Comparison of ENCODE assay signal across 8 cellular contexts in the genomic region with DNA sequence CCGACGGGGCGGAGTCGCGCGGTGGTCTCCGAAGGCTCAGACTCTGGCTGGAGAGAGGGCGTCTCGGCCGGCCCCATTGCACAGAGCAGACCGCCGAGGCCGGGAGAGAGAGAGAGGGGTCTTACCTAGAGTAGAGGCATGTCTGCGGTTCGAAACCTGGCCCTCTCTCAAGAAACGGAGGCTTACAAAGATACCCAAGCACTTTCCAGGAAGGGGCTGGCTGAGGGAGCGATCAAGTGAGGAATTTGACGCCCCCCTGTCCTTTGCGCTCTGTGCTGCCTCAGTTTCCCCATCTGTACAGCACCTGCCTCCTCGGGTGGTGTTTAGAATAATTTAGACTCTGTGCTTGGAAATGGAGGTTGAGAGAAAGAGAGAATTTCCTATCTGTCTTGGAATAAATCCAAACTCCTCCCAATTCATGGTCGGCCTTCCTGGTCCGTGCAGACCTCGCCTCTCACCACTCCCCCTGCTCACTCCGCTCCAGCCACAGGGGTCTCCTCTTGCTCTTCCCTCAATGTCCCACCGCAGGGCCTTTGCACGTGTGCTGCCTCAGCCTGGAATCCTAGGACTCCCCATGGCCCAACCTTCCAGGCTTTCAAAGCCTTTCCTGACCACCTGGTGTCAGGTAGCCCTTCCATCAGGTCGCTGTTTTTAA. TPM values are rescaled to one million over a fixed set of nuclear protein-coding genes. Genes with fewer than 3 reads are reported as not detected.
DNase-seq lines count a peak whose midpoint lies in the region; ATAC-seq and TF ChIP-seq lines count a peak whose summit lies in the region.

No MANE protein-coding gene starts in this region.

- no peaks in the 10 kb centered on the region for H3K9me3 ChIP-seq in BE2C

- no peaks in the 10 kb centered on the region for H3K36me3 Mint-ChIP-seq in HFFc6 (ENCODE audit: low read depth)
- no peaks in the 10 kb centered on the region for H3K36me3 Mint-ChIP-seq in activated T-helper 17 cell treated with anti-CD3 and anti-CD28 coated beads, Interleukin-2, amount 50 U/mL, for 72 hours (ENCODE audit: low read depth)
- no peaks in the 10 kb centered on the region for H3K36me3 Mint-ChIP-seq in immature natural killer cell

- no peaks in the 10 kb centered on the region for H3K36me3 ChIP-seq in BE2C

- H3K27me3 Mint-ChIP-seq in HFFc6 (ENCODE audit: insufficient read depth) (no peaks in the 10 kb centered on the region; the same call in 1 of the 2 replicates), immature natural killer cell (ENCODE audit: low read depth in 3 of 3) (peaks cover 6 to 9% (median 8%) of the 10 kb centered on the region in 3 donors)
- H3K27me3 Mint-ChIP-seq in activated T-helper 17 cell treated with anti-CD3 and anti-CD28 coated beads, Interleukin-2, amount 50 U/mL, for 72 hours: no peaks in the 10 kb centered on the region

- no peak for DNase-seq in BE2C
- no peak for DNase-seq in HFFc6
- no peak for DNase-seq in immature natural killer cell
- no peak for DNase-seq in substantia nigra (lab: John Stamatoyannopoulos, UW)
- no peak for DNase-seq in central memory CD4-positive, alpha-beta T cell

- ATAC-seq in activated T-helper 17 cell treated with anti-CD3 and anti-CD28 coated beads, Interleukin-2, amount 50 U/mL, for 72 hours (replicated peaks): no peak
- ATAC-seq in GM19452 (IDR thresholded peaks at IDR 0.05; ENCODE audit: unreplicated experiment) (no peak), HG03095 (IDR thresholded peaks at IDR 0.05; ENCODE audit: unreplicated experiment) (no peak)

- peak overlapping the region; percentile 94 for H3K4me3 Mint-ChIP-seq in HFFc6
- H3K4me3 Mint-ChIP-seq in activated T-helper 17 cell treated with anti-CD3 and anti-CD28 coated beads, Interleukin-2, amount 50 U/mL, for 72 hours: peak overlapping the region; percentile 88
- peak overlapping the region; percentile 82 to 93 (median 90) for H3K4me3 Mint-ChIP-seq in immature natural killer cell

- peak overlapping the region; percentile 47 for H3K4me3 ChIP-seq in BE2C (ENCODE audit: low read depth, low read length)

- H3K9me3 Mint-ChIP-seq in HFFc6 (no peaks in the 10 kb centered on the region), immature natural killer cell (no peaks in the 10 kb centered on the region)
- no peaks in the 10 kb centered on the region for H3K9me3 Mint-ChIP-seq in activated T-helper 17 cell treated with anti-CD3 and anti-CD28 coated beads, Interleukin-2, amount 50 U/mL, for 72 hours

- H3K27ac ChIP-seq in substantia nigra (ENCODE audit: low read depth, low read length, poor library complexity, severe bottlenecking): peak overlapping the region; percentile 71

- TF ChIP-seq CTCF in BE2C (IDR thresholded peaks at IDR 0.05; ENCODE audit: low read depth, low read length): no peak
- no peak for TF ChIP-seq CTCF in HFFc6 (IDR thresholded peaks at IDR 0.05)

- H3K4me1 Mint-ChIP-seq in HFFc6 (ENCODE audit: low read depth) (peaks cover 42% of the 10 kb centered on the region), immature natural killer cell (peaks cover 19 to 25% of the 10 kb centered on the region in 2 donors)
- H3K4me1 Mint-ChIP-seq in activated T-helper 17 cell treated with anti-CD3 and anti-CD28 coated beads, Interleukin-2, amount 50 U/mL, for 72 hours: peaks cover 10% of the 10 kb centered on the region

- H3K27ac Mint-ChIP-seq in HFFc6 (peak overlapping the region; percentile 82), immature natural killer cell (peak overlapping the region; percentile 84 to 95 (median 89))
- peak overlapping the region; percentile 83 for H3K27ac Mint-ChIP-seq in activated T-helper 17 cell treated with anti-CD3 and anti-CD28 coated beads, Interleukin-2, amount 50 U/mL, for 72 hours

- peaks cover 10% of the 10 kb centered on the region for H3K4me1 ChIP-seq in BE2C

- H3K27me3 ChIP-seq in BE2C: no peaks in the 10 kb centered on the region

RNA-seq across cellular contexts. Expression of a gene that starts 0.7 kb away (rescaled TPM):
- 60.2 TPM for polyA plus RNA-seq in BE2C (2012; ENCODE audit: insufficient read depth, insufficient read length, low read depth)
- 10 to 100 TPM; 60.1 to 81.4 (median 66.8) TPM for total RNA-seq in HFFc6 (2021; fragmentation: NEBNext Ultra II Directional; extraction: Animal tissue kit (Norgen Biotek cat#: 25700))
- 10 to 100 TPM; 21.2 to 39.5 TPM for total RNA-seq in activated T-helper 17 cell treated with anti-CD3 and anti-CD28 coated beads, Interleukin-2, amount 50 U/mL, for 72 hours
- polyA plus RNA-seq in immature natural killer cell: 10 to 100 TPM; 30.4 to 46.0 (median 34.2) TPM

RNA-seq across cellular contexts. Expression of a gene that starts 2.5 kb away (rescaled TPM):
- polyA plus RNA-seq in BE2C (2012; ENCODE audit: insufficient read depth, insufficient read length, low read depth): not detected
- total RNA-seq in HFFc6 (2021; fragmentation: NEBNext Ultra II Directional; extraction: Animal tissue kit (Norgen Biotek cat#: 25700)): not detected
- not detected for total RNA-seq in activated T-helper 17 cell treated with anti-CD3 and anti-CD28 coated beads, Interleukin-2, amount 50 U/mL, for 72 hours
- polyA plus RNA-seq in immature natural killer cell: not detected

RNA-seq across cellular contexts. Expression of a gene that starts 14.3 kb away (rescaled TPM):
- 18.3 TPM for polyA plus RNA-seq in BE2C (2012; ENCODE audit: insufficient read depth, insufficient read length, low read depth)
- 10 to 100 TPM in 2 of 6 experiments, 1 to 10 TPM in 4; 8.6 to 11.3 (median 9.5) TPM for total RNA-seq in HFFc6 (2021; fragmentation: NEBNext Ultra II Directional; extraction: Animal tissue kit (Norgen Biotek cat#: 25700))
- 10 to 100 TPM; 11.1 to 11.3 TPM for total RNA-seq in activated T-helper 17 cell treated with anti-CD3 and anti-CD28 coated beads, Interleukin-2, amount 50 U/mL, for 72 hours
- under 1 TPM; 0.14 to 0.72 (median 0.21) TPM for polyA plus RNA-seq in immature natural killer cell

RNA-seq across cellular contexts. Expression of a gene that starts 19.0 kb away (rescaled TPM):
- 0.12 TPM for polyA plus RNA-seq in BE2C (2012; ENCODE audit: insufficient read depth, insufficient read length, low read depth)
- not detected for total RNA-seq in HFFc6 (2021; fragmentation: NEBNext Ultra II Directional; extraction: Animal tissue kit (Norgen Biotek cat#: 25700))
- total RNA-seq in activated T-helper 17 cell treated with anti-CD3 and anti-CD28 coated beads, Interleukin-2, amount 50 U/mL, for 72 hours: under 1 TPM in 1 of 2 donors, not detected in 1; 0.11 TPM
- not detected for polyA plus RNA-seq in immature natural killer cell

RNA-seq across cellular contexts. Expression of a gene that starts 22.9 kb away (rescaled TPM):
- polyA plus RNA-seq in BE2C (2012; ENCODE audit: insufficient read depth, insufficient read length, low read depth): 169 TPM
- total RNA-seq in HFFc6 (2021; fragmentation: NEBNext Ultra II Directional; extraction: Animal tissue kit (Norgen Biotek cat#: 25700)): 10 to 100 TPM; 53.3 to 72.0 (median 61.3) TPM
- 10 to 100 TPM in 1 of 2 donors, 1 to 10 TPM in 1; 7.1 to 12.3 TPM for total RNA-seq in activated T-helper 17 cell treated with anti-CD3 and anti-CD28 coated beads, Interleukin-2, amount 50 U/mL, for 72 hours
- polyA plus RNA-seq in immature natural killer cell: 1 to 10 TPM in 2 of 3 donors, not detected in 1; 2.7 to 4.8 TPM
